In genomic region chr1:108963052-108963686, GRCh38 we compare ENCODE assay signal across 8 cellular contexts. TPM values are rescaled to one million over a fixed set of nuclear protein-coding genes. Genes with fewer than 3 reads are reported as not detected.
DNase-seq lines count a peak whose midpoint lies in the region; FAIRE-seq and TF ChIP-seq lines count a peak whose summit lies in the region.

CLCC1 (minus strand) TSS chr1:108963484; CDS start chr1:108950437, 13,047 bp downstream.

- no peak within 1 kb of the TSS for H2BK20ac ChIP-seq in H1 (ENCODE audit: low read length)

- H3K14ac ChIP-seq in H1 (ENCODE audit: insufficient read length) (no peak within 1 kb of the TSS), mesenchymal stem cell (ENCODE audit: low read length in 2 of 2) (no peak within 1 kb of the TSS)

- H2BK15ac ChIP-seq in H1 (ENCODE audit: low read length) = 0 out of 2 replicates have a peak within 1 kb of the TSS, but pooled peaks have one; percentile 46
- H2BK15ac ChIP-seq in mesenchymal stem cell (ENCODE audit: low read depth, poor library complexity, severe bottlenecking) = no peak within 1 kb of the TSS

- H3K79me1 ChIP-seq in H1 (ENCODE audit: low read depth, low read length) (peaks cover 4% of the 10 kb centered on the region; the same call in 1 of the 2 replicates), mesenchymal stem cell (replicated peaks; ENCODE audit: low read length, poor library complexity, severe bottlenecking) (peaks cover 9% of the 10 kb centered on the region)

- FAIRE-seq in H1 (lab: Jason Lieb, UNC) = no peak

- H3K4me2 ChIP-seq in H1 (ENCODE audit: insufficient read depth in 1 of 2, low read depth in 2 of 2, low read length in 2 of 2) (peak within 1 kb of the TSS; percentile 76 to 82), mesenchymal stem cell (ENCODE audit: low read length, poor library complexity, severe bottlenecking) (peak within 1 kb of the TSS; percentile 77)

- POLR2A ChIA-PET in H1 (lab: Charles Lee; ENCODE audit: partially characterized antibody) = interaction anchor here (0.6 to 1.7 kb wide), 3 partner anchors 15 to 151 kb away, joined by 3 to 13 read pairs (median 9); partner anchors contain the start of gene ELAPOR1

- H3K9ac ChIP-seq in H1 (replicated peaks in 1 of 4; ENCODE audit: extremely low read depth in 1 of 4, low read depth in 3 of 4, low read length in 3 of 4) (peak within 1 kb of the TSS; percentile 61 to 79 (median 71)), mesenchymal stem cell (ENCODE audit: low read length) (peak within 1 kb of the TSS; percentile 93)

- H2BK120ac ChIP-seq in H1 (replicated peaks; ENCODE audit: low read depth, low read length) = no peak within 1 kb of the TSS
- H2BK120ac ChIP-seq in mesenchymal stem cell (ENCODE audit: low read depth, low read length) = peak within 1 kb of the TSS; percentile 67

- H3K4me1 ChIP-seq in H1 (replicated peaks in 1 of 4; ENCODE audit: control insufficient read depth in 3 of 4, insufficient read depth in 4 of 4, low read length in 3 of 4) (no peaks in the 10 kb centered on the region; a peak in 2 of 7 replicates), mesenchymal stem cell (ENCODE audit: control insufficient read depth, insufficient read depth, low read depth, low read length) (no peaks in the 10 kb centered on the region)

- peak in 1 of 2 experiments; percentile 86; a peak in 2 of 3 replicates for TF ChIP-seq POLR2A in H1 (IDR thresholded peaks at IDR 0.05; ENCODE audit: control extremely low read depth in 1 of 2, low read depth in 2 of 2, low read length in 2 of 2)

- H4K5ac ChIP-seq in H1 (ENCODE audit: insufficient read length, low read depth, low read length) = peak within 1 kb of the TSS; percentile 83

- peaks cover 2% of the 10 kb centered on the region; the same call in 1 of the 2 replicates for H3K23me2 ChIP-seq in H1 (ENCODE audit: low read depth, low read length)

- no peak for TF ChIP-seq EP300 in H1 (IDR thresholded peaks at IDR 0.05; ENCODE audit: borderline replicate concordance in 1 of 2, low read depth in 2 of 2, low read length in 2 of 2)

- peak within 1 kb of the TSS; percentile 30 for H3K56ac ChIP-seq in H1 (replicated peaks; ENCODE audit: insufficient read length, low read depth, low read length)

- H3K18ac ChIP-seq in H1 (ENCODE audit: extremely low read depth, low read length) = peak within 1 kb of the TSS; percentile 83
- H3K18ac ChIP-seq in mesenchymal stem cell (ENCODE audit: low read depth in 1 of 2, low read length in 2 of 2) = peak within 1 kb of the TSS; percentile 58 to 73

- H2BK5ac ChIP-seq in H1 (ENCODE audit: low read depth, low read length) = peak within 1 kb of the TSS; percentile 81; the same call in 1 of the 2 replicates
- H2BK5ac ChIP-seq in mesenchymal stem cell (ENCODE audit: low read depth, low read length, poor library complexity, severe bottlenecking) = no peak within 1 kb of the TSS

- no peaks in the 10 kb centered on the region for H3K27me3 ChIP-seq in H1 (replicated peaks in 1 of 4; ENCODE audit: control insufficient read depth in 3 of 4, extremely low read depth in 1 of 4, insufficient read depth in 3 of 4, low read length in 3 of 4)
- H3K27me3 ChIP-seq in mesenchymal stem cell (ENCODE audit: control insufficient read depth in 1 of 2, insufficient read depth in 1 of 2, low read length in 2 of 2) = no peaks in the 10 kb centered on the region

- no peak within 1 kb of the TSS for H3K4ac ChIP-seq in H1 (replicated peaks; ENCODE audit: insufficient read length, low read depth, low read length)
- no peak within 1 kb of the TSS for H3K4ac ChIP-seq in mesenchymal stem cell (ENCODE audit: low read depth in 1 of 2, low read length in 2 of 2)

- WGBS in H1 (ENCODE audit: extremely low coverage in 1 of 2, insufficient coverage in 1 of 2, insufficient read length in 1 of 2, insufficient replicate concordance in 2 of 2, low coverage in 1 of 2, low lambda C conversion rate in 2 of 2, missing lambda C conversion rate in 1 of 2), 2 experiments = 1% methylated on average over 61 of the region's 72 CpGs; no CpG with 5 or more reads in 1 of the 2 experiments
- WGBS in mesenchymal stem cell = under 1% methylated on average over 55 of the region's 72 CpGs

- H2AFZ ChIP-seq in H1 (ENCODE audit: low read length) (peak within 1 kb of the TSS; percentile 80; the same call in 1 of the 2 replicates), mesenchymal stem cell (ENCODE audit: low read depth, low read length) (peak within 1 kb of the TSS; percentile 30)

- peaks cover 0 to 20% of the 10 kb centered on the region in 2 experiments; a peak in 2 of 4 replicates for H3K79me2 ChIP-seq in H1 (ENCODE audit: control insufficient read depth in 1 of 2, insufficient read depth in 2 of 2, low read length in 2 of 2)

- H3K27ac ChIP-seq in H1 (ENCODE audit: low read depth, low read length) (peak within 1 kb of the TSS; percentile 63; the same call in 1 of the 2 replicates), mesenchymal stem cell (ENCODE audit: low read length, poor library complexity, severe bottlenecking) (peak within 1 kb of the TSS; percentile 61)

- H2BK12ac ChIP-seq in H1 (ENCODE audit: low read depth, low read length) (0 out of 2 replicates have a peak within 1 kb of the TSS, but pooled peaks have one; percentile 27), mesenchymal stem cell (ENCODE audit: low read length in 2 of 2) (no peak within 1 kb of the TSS)

- H4K20me1 ChIP-seq in H1 (replicated peaks in 1 of 2; ENCODE audit: control insufficient read depth in 1 of 2, insufficient read depth in 2 of 2, low read length in 2 of 2) = peaks cover 0 to 3% of the 10 kb centered on the region in 2 experiments

- TF ChIP-seq CTCF in GM20000 (IDR thresholded peaks at IDR 0.05; ENCODE audit: extremely low read depth, missing control alignments) (no peak), H1 (IDR thresholded peaks at IDR 0.05; ENCODE audit: control extremely low read depth in 1 of 3, insufficient read depth in 1 of 3, low read depth in 1 of 3, low read length in 3 of 3) (no peak)

- no peak within 1 kb of the TSS for H3K23ac ChIP-seq in H1 (ENCODE audit: insufficient read length)
- H3K23ac ChIP-seq in mesenchymal stem cell (ENCODE audit: low read length in 2 of 2) = peak within 1 kb of the TSS in 1 of 2 experiments; percentile 9

- peak; percentile 68 for DNase-seq in CMK (ENCODE audit: low read depth)
- DNase-seq in GM20000 (ENCODE audit: low spot score) = peak; percentile 96
- DNase-seq in HT1080 (ENCODE audit: low read depth) = peak; percentile 89
- peak; percentile 92 for DNase-seq in NOMO-1 treated with DMSO at 0.1 percent for 48 hours (lab: John Stamatoyannopoulos, UW; ENCODE audit: unreplicated experiment)
- DNase-seq in activated CD8-positive, alpha-beta memory T cell treated with anti-CD3 and anti-CD28 coated beads for 48 hours (ENCODE audit: low read depth in 2 of 3, low spot score in 2 of 3) = peak; percentile 68 to 83 (median 77)
- DNase-seq in H1 (ENCODE audit: low read depth in 1 of 2, low spot score in 2 of 2) = peak; percentile 70 to 89
- DNase-seq in mesenchymal stem cell = peak; percentile 94
- peak; percentile 82 for DNase-seq in stimulated activated CD8-positive, alpha-beta memory T cell treated with anti-CD3 and anti-CD28 coated beads, Interleukin-12 subunit alpha, Interleukin-12 subunit beta, amount 100 ng/mL, for 4 hours (ENCODE audit: low read depth)

- TF ChIP-seq RAD21 in H1 (IDR thresholded peaks at IDR 0.05 in 1 of 2, conservative IDR thresholded peaks at IDR 0.05 in 1 of 2; ENCODE audit: low read depth in 2 of 2, low read length in 2 of 2) = no peak

- H3K9me3 ChIP-seq in H1 (ENCODE audit: insufficient read depth in 2 of 2, low read depth in 1 of 2, low read length in 1 of 2) = no peaks in the 10 kb centered on the region
- no peaks in the 10 kb centered on the region for H3K9me3 ChIP-seq in mesenchymal stem cell (ENCODE audit: control insufficient read depth, low read length)

- H3K36me3 ChIP-seq in H1 (ENCODE audit: control insufficient read depth in 2 of 4, insufficient read depth in 4 of 4, low read length in 3 of 4) (peaks cover 0 to 6% (median 0%) of the 10 kb centered on the region in 4 experiments; a peak in 1 of 8 replicates), mesenchymal stem cell (ENCODE audit: control insufficient read depth in 1 of 2, insufficient read depth in 2 of 2, low read depth in 1 of 2, low read length in 2 of 2) (peaks cover 0 to 11% of the 10 kb centered on the region in 2 experiments)

- peak within 1 kb of the TSS; percentile 77 to 91 (median 82) for H3K4me3 ChIP-seq in H1 (ENCODE audit: extremely low read depth in 1 of 4, insufficient read depth in 2 of 4, low read depth in 3 of 4, low read length in 4 of 4)
- peak within 1 kb of the TSS; percentile 77 to 86 for H3K4me3 ChIP-seq in mesenchymal stem cell (ENCODE audit: insufficient read depth in 1 of 2, low read depth in 1 of 2, low read length in 2 of 2)

- H4K8ac ChIP-seq in H1 (ENCODE audit: extremely low read depth, insufficient read depth, low read length) (peak within 1 kb of the TSS; percentile 87), mesenchymal stem cell (ENCODE audit: low read length) (peak within 1 kb of the TSS; percentile 97)

- H2AK5ac ChIP-seq in H1 (ENCODE audit: low read depth, low read length) = 0 out of 2 replicates have a peak within 1 kb of the TSS, but pooled peaks have one; percentile 5
- H2AK5ac ChIP-seq in mesenchymal stem cell (ENCODE audit: low read length, severe bottlenecking) = no peak within 1 kb of the TSS

- CTCF ChIA-PET in H1 (lab: Charles Lee; ENCODE audit: partially characterized antibody) = interaction anchor here (0.7 to 1.7 kb wide), 3 partner anchors 10 to 526 kb away, joined by 3 to 5 read pairs (median 4); no protein-coding TSS in a partner anchor

- H4K91ac ChIP-seq in H1 (replicated peaks; ENCODE audit: insufficient read length, low read length) (peak within 1 kb of the TSS; percentile 81), mesenchymal stem cell (ENCODE audit: low read length) (peak within 1 kb of the TSS; percentile 73)

TF ChIP-seq in H1, 55 proteins besides CTCF, POLR2A, EP300 and RAD21 (continues in another document):
- TF ChIP-seq CBX8 (IDR thresholded peaks at IDR 0.05; ENCODE audit: borderline replicate concordance, low read depth, low read length) = no peak

RNA-seq across cellular contexts. Expression of gene CLCC1, which starts in this region (rescaled TPM):
- 20.6 and 22.7 TPM in 2 replicates for total RNA-seq in HT1080 (2014; rRNA removed; shearing (Covaris generic))
- polyA plus RNA-seq in HT1080 (2015; cell fraction: cytosol; rRNA removed) = 18.0 and 22.7 TPM in 2 replicates
- 34.1 and 34.3 TPM in 2 replicates for polyA plus RNA-seq in HT1080 (2015; cell fraction: nucleus; rRNA removed)
- total RNA-seq in H1 (2021; fragmentation: NEBNext Ultra II Directional; extraction: Animal tissue kit (Norgen Biotek cat#: 25700)) = 20.6 and 23.8 TPM in 2 replicates
- polyA plus RNA-seq in H1 (2011; rRNA removed) = 5.2 and 8.1 TPM in 2 replicates
- 13.0 TPM for polyA plus RNA-seq in H1 (2011; cell fraction: cytosol; rRNA removed)
- polyA plus RNA-seq in H1 (2011; cell fraction: nucleus; rRNA removed) = 9.0 TPM
- 11.6 to 19.3 TPM (median 12.8 TPM) in 4 replicates for polyA plus RNA-seq in H1 (2012, experiment 1 of 2)
- 1.3 TPM for polyA plus RNA-seq in H1 (2012, experiment 2 of 2)
- polyA plus RNA-seq in H1 (2013, experiment 1 of 2) = 28.4 TPM
- 38.3 TPM for polyA plus RNA-seq in H1 (2013, experiment 2 of 2)
- polyA minus RNA-seq in H1 (2011; rRNA and poly(A)+ RNA removed) = 8.4 and 11.0 TPM in 2 replicates
- polyA minus RNA-seq in H1 (2011; cell fraction: cytosol; rRNA and poly(A)+ RNA removed) = 7.0 TPM
- 9.7 TPM for polyA minus RNA-seq in H1 (2011; cell fraction: nucleus; rRNA and poly(A)+ RNA removed)
- polyA plus RNA-seq in mesenchymal stem cell (2013, experiment 1 of 2) = 29.0 TPM
- 30.6 TPM for polyA plus RNA-seq in mesenchymal stem cell (2013, experiment 2 of 2)

Comparison
In these comparisons a context has a peak if more than half of its experiments do, and no peak if none do; other contexts are left out.
1. Peak in every context shown above with its lines: DNase-seq, H3K4me3 ChIP-seq and H3K27ac ChIP-seq.